In genomic region chr1:93575586-93576271, GRCh38 we compare ENCODE assay signal across 13 cellular contexts.
DNase-seq lines count a peak whose midpoint lies in the region; ATAC-seq and TF ChIP-seq lines count a peak whose summit lies in the region.
"Had no signal": no experiment of that assay in that cellular context is flagged by ENCODE, and none has a peak within 500 bp of the region (broad histone marks: within the 10 kb centered on the region; RNA-seq: fewer than 3 reads in every experiment).

No MANE protein-coding gene starts in this region.

- H3K27me3 Mint-ChIP-seq in CD8-positive, alpha-beta T cell (ENCODE audit: low read depth): no peaks in the 10 kb centered on the region
- H3K27me3 Mint-ChIP-seq in activated naive CD8-positive, alpha-beta T cell treated with anti-CD3 and anti-CD28 coated beads, Interleukin-2, amount 50 U/mL, for 24 hours: no peaks in the 10 kb centered on the region

- H3K27ac ChIP-seq in skeletal muscle tissue (ENCODE audit: low read depth, low read length): peak overlapping the region; percentile 88
- no peak overlapping the region for H3K27ac ChIP-seq in CD8-positive, alpha-beta T cell (ENCODE audit: low read depth, low read length)
- H3K27ac ChIP-seq: WERI-Rb-1 had no signal

- H3K4me1 ChIP-seq in NT2/D1 (ENCODE audit: insufficient read depth, insufficient read length): peaks cover 15% of the 10 kb centered on the region
- peaks cover 42 to 85% (median 79%) of the 10 kb centered on the region in 3 donors for H3K4me1 ChIP-seq in skeletal muscle tissue (ENCODE audit: control insufficient read depth in 3 of 3, insufficient read depth in 3 of 3, low read length in 3 of 3)
- no peaks in the 10 kb centered on the region for H3K4me1 ChIP-seq in CD8-positive, alpha-beta T cell (ENCODE audit: insufficient read depth, low read length)

- ATAC-seq in esophagus mucosa (peak; percentile 43), GM21528 (IDR thresholded peaks at IDR 0.05; ENCODE audit: low FRiP score, unreplicated experiment) (no peak)
- ATAC-seq in CD8-positive, alpha-beta T cell: no peak
- ATAC-seq in activated naive CD8-positive, alpha-beta T cell treated with anti-CD3 and anti-CD28 coated beads, Interleukin-2, amount 50 U/mL, for 24 hours: no peak
- ATAC-seq: mucosa of descending colon, Right ventricle myocardium inferior had no signal

- no peak overlapping the region for H3K27ac Mint-ChIP-seq in CD8-positive, alpha-beta T cell
- H3K27ac Mint-ChIP-seq in activated naive CD8-positive, alpha-beta T cell treated with anti-CD3 and anti-CD28 coated beads, Interleukin-2, amount 50 U/mL, for 24 hours: no peak overlapping the region

- TF ChIP-seq CTCF in CD8-positive, alpha-beta T cell (IDR thresholded peaks at IDR 0.05): no peak

- H3K36me3 ChIP-seq in NT2/D1 (ENCODE audit: insufficient read depth, insufficient read length, low read length): peaks cover 86% of the 10 kb centered on the region
- peaks cover 17 to 48% (median 24%) of the 10 kb centered on the region in 3 donors for H3K36me3 ChIP-seq in skeletal muscle tissue (ENCODE audit: control insufficient read depth in 3 of 3, insufficient read depth in 3 of 3, low read length in 3 of 3)
- no peaks in the 10 kb centered on the region for H3K36me3 ChIP-seq in CD8-positive, alpha-beta T cell (ENCODE audit: insufficient read depth, low read length)
- H3K36me3 ChIP-seq: WERI-Rb-1 had no signal

- H3K9me3 ChIP-seq in NT2/D1 (ENCODE audit: insufficient read depth, low read length) (no peaks in the 10 kb centered on the region), skeletal muscle tissue (ENCODE audit: control insufficient read depth in 3 of 3, low read length in 3 of 3) (no peaks in the 10 kb centered on the region)
- H3K9me3 ChIP-seq in CD8-positive, alpha-beta T cell (ENCODE audit: low read length): no peaks in the 10 kb centered on the region
- H3K9me3 ChIP-seq: mucosa of descending colon, thyroid gland had no signal

- H3K9ac ChIP-seq in NT2/D1 (ENCODE audit: insufficient read length, low read depth) (peak overlapping the region; percentile 13), skeletal muscle tissue (ENCODE audit: low read depth in 1 of 3, low read length in 3 of 3) (peak overlapping the region in 2 of 3 donors; percentile 37 to 65)

- POLR2A ChIA-PET in CD8-positive, alpha-beta T cell (lab: Charles Lee): no interaction called here

- H3K36me3 Mint-ChIP-seq in CD8-positive, alpha-beta T cell: no peaks in the 10 kb centered on the region
- no peaks in the 10 kb centered on the region for H3K36me3 Mint-ChIP-seq in activated naive CD8-positive, alpha-beta T cell treated with anti-CD3 and anti-CD28 coated beads, Interleukin-2, amount 50 U/mL, for 24 hours (ENCODE audit: low read depth)

- peak; percentile 63 for DNase-seq in NCI-H446 treated with DMSO at 0.1 percent for 48 hours (lab: John Stamatoyannopoulos, UW)
- DNase-seq in NCI-H446 (lab: John Stamatoyannopoulos, UW): no peak
- no peak for DNase-seq in NT2/D1 (ENCODE audit: low read depth, low spot score)
- DNase-seq in CD8-positive, alpha-beta T cell: no peak
- no peak for DNase-seq in activated naive CD8-positive, alpha-beta T cell treated with anti-CD3 and anti-CD28 coated beads, Interleukin-2, amount 50 U/mL, for 24 hours
- DNase-seq: activated T-cell treated with anti-CD3 and anti-CD28 coated beads, Interleukin-2, amount 50 U/mL, for 1 hour; mucosa of descending colon; thyroid gland; WERI-Rb-1 had no signal

- H3K9me3 Mint-ChIP-seq in CD8-positive, alpha-beta T cell: no peaks in the 10 kb centered on the region
- H3K9me3 Mint-ChIP-seq in activated naive CD8-positive, alpha-beta T cell treated with anti-CD3 and anti-CD28 coated beads, Interleukin-2, amount 50 U/mL, for 24 hours: no peaks in the 10 kb centered on the region

- H3K4me1 Mint-ChIP-seq in CD8-positive, alpha-beta T cell (ENCODE audit: low read depth): no peaks in the 10 kb centered on the region
- no peaks in the 10 kb centered on the region for H3K4me1 Mint-ChIP-seq in activated naive CD8-positive, alpha-beta T cell treated with anti-CD3 and anti-CD28 coated beads, Interleukin-2, amount 50 U/mL, for 24 hours

- H3K4me3 Mint-ChIP-seq in CD8-positive, alpha-beta T cell: no peak overlapping the region
- no peak overlapping the region for H3K4me3 Mint-ChIP-seq in activated naive CD8-positive, alpha-beta T cell treated with anti-CD3 and anti-CD28 coated beads, Interleukin-2, amount 50 U/mL, for 24 hours

- H3K27me3 ChIP-seq in NT2/D1 (ENCODE audit: insufficient read depth, insufficient read length) (no peaks in the 10 kb centered on the region), skeletal muscle tissue (ENCODE audit: control insufficient read depth in 3 of 3, insufficient read depth in 3 of 3, low read length in 3 of 3) (no peaks in the 10 kb centered on the region)
- no peaks in the 10 kb centered on the region for H3K27me3 ChIP-seq in CD8-positive, alpha-beta T cell (ENCODE audit: insufficient read depth, low read length)
- H3K27me3 ChIP-seq: thyroid gland had no signal

- CTCF ChIA-PET in CD8-positive, alpha-beta T cell (lab: Charles Lee): no interaction called here

- intact Hi-C loops in CD8-positive, alpha-beta T cell (cut with DNase I, micrococcal nuclease): no loop called here

- H3K4me3 ChIP-seq in NT2/D1 (ENCODE audit: insufficient read length, low read depth) (no peak overlapping the region), skeletal muscle tissue (ENCODE audit: low read length in 3 of 3) (no peak overlapping the region)
- no peak overlapping the region for H3K4me3 ChIP-seq in CD8-positive, alpha-beta T cell (ENCODE audit: low read depth, low read length)
- H3K4me3 ChIP-seq: mucosa of descending colon, thyroid gland had no signal
